ENCODE assay signal across 2 cellular contexts in genomic region chr9:135987838-135988404, GRCh38.
A peak's percentile ranks its signal among the peaks of the same experiment; 100 is the strongest.
TF ChIP-seq lines count a peak whose summit lies in the region.

No MANE protein-coding gene starts in this region.

TF ChIP-seq in HepG2, 621 proteins besides CTCF, POLR2A, EP300 and RAD21 (continued from another document):
- 0 out of 2 replicates have a peak, but pooled peaks have one; percentile 66 for TF ChIP-seq EZH2 (conservative IDR thresholded peaks at IDR 0.05; ENCODE audit: low read depth, low read length)
TF ChIP-seq in HepG2: peak in this region for 1.

TF ChIP-seq in HEK293, 187 proteins besides CTCF, POLR2A, EP300 and RAD21:
- TF ChIP-seq PATZ1 (tag by site-specific recombination; IDR thresholded peaks at IDR 0.05) = 0 out of 2 replicates have a peak, but pooled peaks have one; percentile 8
- peak; percentile 19; the same call in 1 of the 2 replicates for TF ChIP-seq GLIS2 (tag by site-specific recombination; IDR thresholded peaks at IDR 0.05)
- TF ChIP-seq KLF1 (tag by site-specific recombination; IDR thresholded peaks at IDR 0.05) = peak; percentile 97
- TF ChIP-seq ZBTB26 (tag by site-specific recombination; optimal IDR thresholded peaks at IDR 0.05) = no peak
TF ChIP-seq in HEK293: peak in this region for 3.
